ENCODE assay signal across 8 cellular contexts in genomic region chr1:115771847-115772457, GRCh38. TPM values are rescaled to one million over a fixed set of nuclear protein-coding genes. Genes with fewer than 3 reads are reported as not detected.
A peak's percentile ranks its signal among the peaks of the same experiment; 100 is the strongest.
DNase-seq lines count a peak whose midpoint lies in the region; ATAC-seq and TF ChIP-seq lines count a peak whose summit lies in the region.

No MANE protein-coding gene starts in this region.

- no peaks in the 10 kb centered on the region for H3K27me3 ChIP-seq in esophagus (ENCODE audit: control insufficient read depth in 1 of 2, insufficient read depth in 2 of 2, low read length in 2 of 2)

- H3K36me3 ChIP-seq in esophagus (ENCODE audit: control insufficient read depth in 2 of 2, insufficient read depth in 2 of 2, low read length in 1 of 2): no peaks in the 10 kb centered on the region

- DNase-seq in AML-193 (lab: John Stamatoyannopoulos, UW): peak; percentile 45 to 53
- peak; percentile 65 for DNase-seq in NCI-H1436 (lab: John Stamatoyannopoulos, UW)
- DNase-seq in SKM-1 treated with dmso at 0.1 percent for 144 hours (lab: John Stamatoyannopoulos, UW; ENCODE audit: unreplicated experiment): peak; percentile 80
- DNase-seq in midbrain (lab: John Stamatoyannopoulos, UW): peak; percentile 80
- no peak for DNase-seq in activated gamma-delta T cell (lab: John Stamatoyannopoulos, UW)

- 25 to 30% methylated on average over 10 of the region's 10 CpGs for WGBS in esophagus, 2 donors

- ATAC-seq in GM18505 (IDR thresholded peaks at IDR 0.05; ENCODE audit: unreplicated experiment) (peak; percentile 80), HG02973 (IDR thresholded peaks at IDR 0.05; ENCODE audit: unreplicated experiment) (peak; percentile 79)

- peak overlapping the region; percentile 84 to 87 for H3K27ac ChIP-seq in esophagus (ENCODE audit: low read depth in 2 of 2, low read length in 1 of 2)

- peaks cover 0 to 3% of the 10 kb centered on the region in 2 donors for H3K4me1 ChIP-seq in esophagus (ENCODE audit: control insufficient read depth in 2 of 2, insufficient read depth in 2 of 2, low read length in 1 of 2)

- no peak for TF ChIP-seq POLR2A in GM18505 (IDR thresholded peaks at IDR 0.05; ENCODE audit: borderline replicate concordance, extremely low read depth, insufficient read depth, insufficient read length)

- H3K4me3 ChIP-seq in esophagus (ENCODE audit: low read depth in 1 of 2, low read length in 2 of 2): no peak overlapping the region

- H3K9me3 ChIP-seq in esophagus (ENCODE audit: control insufficient read depth in 2 of 2, insufficient read depth in 1 of 2, low read depth in 1 of 2, low read length in 1 of 2): no peaks in the 10 kb centered on the region

RNA-seq across cellular contexts. Expression of gene CASQ2, which starts 3.4 kb away (rescaled TPM):
- 1 to 10 TPM; 2.2 to 6.7 TPM for polyA plus RNA-seq in esophagus
